22 cellular contexts compared by ENCODE assay signal in genomic region chr9:100731038-100731556, GRCh38.
"Had no signal": no experiment of that assay in that cellular context is flagged by ENCODE, and none has a peak within 500 bp of the region (broad histone marks: within the 10 kb centered on the region; RNA-seq: fewer than 3 reads in every experiment).

No MANE protein-coding gene starts in this region.

- H3K27ac ChIP-seq: coronary artery, esophagus muscularis mucosa, foreskin keratinocyte, gastroesophageal sphincter, heart left ventricle, left lung, lower lobe of right lung had no signal

- H3K36me3 Mint-ChIP-seq: mesothelial cell of epicardium had no signal

- H3K4me1 ChIP-seq: esophagus muscularis mucosa, foreskin keratinocyte, gastroesophageal sphincter, heart left ventricle, left lung, lower lobe of right lung had no signal

- FAIRE-seq: colon, endothelial cell of umbilical vein, frontal cortex, islet of Langerhans, keratinocyte had no signal

- H3K4me3 Mint-ChIP-seq: mesothelial cell of epicardium had no signal

- DNase-seq: dermis blood vessel endothelial cell; dorsolateral prefrontal cortex; effector CD4-positive, alpha-beta T cell; effector memory CD4-positive, alpha-beta T cell; foreskin keratinocyte; heart left ventricle; hippocampal formation; left cardiac atrium; left ventricle myocardium superior; lower lobe of right lung; mesenchymal stem cell; mucosa of descending colon had no signal

- H3K4me3 ChIP-seq: coronary artery, dorsolateral prefrontal cortex, esophagus muscularis mucosa, gastroesophageal sphincter, heart left ventricle, left lung, lower lobe of right lung, mucosa of descending colon had no signal

- H3K36me3 ChIP-seq: esophagus muscularis mucosa, gastroesophageal sphincter, heart left ventricle, left lung, lower lobe of right lung had no signal

- H3K27ac Mint-ChIP-seq: mesothelial cell of epicardium had no signal

- H3K9me3 ChIP-seq: esophagus muscularis mucosa, gastroesophageal sphincter, heart left ventricle, left lung, lower lobe of right lung, mucosa of descending colon had no signal

- H3K27me3 ChIP-seq: dorsolateral prefrontal cortex, esophagus muscularis mucosa, foreskin keratinocyte, gastroesophageal sphincter, heart left ventricle, left lung had no signal

- ATAC-seq: foreskin keratinocyte, gastroesophageal sphincter, heart left ventricle, left cardiac atrium, left lung, left ventricle myocardium superior, lower lobe of right lung, mucosa of descending colon had no signal
